21 cellular contexts compared by ENCODE assay signal in the genomic region with DNA sequence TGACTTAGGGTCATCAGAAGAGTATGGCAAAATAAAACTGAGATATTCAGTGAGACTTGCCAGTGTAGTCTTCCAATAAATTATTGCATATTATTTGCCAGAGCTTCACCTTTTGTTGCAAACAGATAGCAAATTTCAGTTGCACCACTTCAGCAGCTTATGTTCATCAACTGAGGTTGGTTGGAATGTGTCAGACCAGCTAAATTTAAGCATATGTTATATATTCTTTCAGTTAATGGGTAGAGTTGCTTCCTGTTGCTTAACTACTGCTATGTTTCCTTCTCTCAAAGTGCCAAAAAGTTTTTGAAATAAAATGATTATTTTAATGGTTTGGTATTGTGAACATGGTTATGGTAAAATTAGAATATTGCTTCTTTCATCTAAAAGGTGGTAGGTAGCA.
DNase-seq lines count a peak whose midpoint lies in the region; ATAC-seq, FAIRE-seq and TF ChIP-seq lines count a peak whose summit lies in the region.
"Had no signal": no experiment of that assay in that cellular context is flagged by ENCODE, and none has a peak within 500 bp of the region (broad histone marks: within the 10 kb centered on the region; RNA-seq: fewer than 3 reads in every experiment).

No MANE protein-coding gene starts in this region.

- H3K36me3 Mint-ChIP-seq in HFFc6 (ENCODE audit: low read depth), result no peaks in the 10 kb centered on the region

- no peaks in the 10 kb centered on the region for H3K4me1 Mint-ChIP-seq in HFFc6 (ENCODE audit: low read depth)

- no peak overlapping the region for H3K27ac Mint-ChIP-seq in HFFc6
- H3K27ac Mint-ChIP-seq: CD4-positive, CD25-positive, alpha-beta regulatory T cell; progenitor cell of endocrine pancreas had no signal

- DNase-seq in AG10803 (ENCODE audit: low read depth) (peak; percentile 12), NOMO-1 (lab: John Stamatoyannopoulos, UW; ENCODE audit: unreplicated experiment in 2 of 2) (peak; percentile 15 to 74), ecto neural progenitor cell (ENCODE audit: low spot score) (no peak), HFFc6 (no peak), RCC 7860 (ENCODE audit: low spot score) (no peak)
- DNase-seq: activated CD4-positive, alpha-beta T cell treated with anti-CD3 and anti-CD28 coated beads for 1 hour; activated naive CD4-positive, alpha-beta T cell treated with Interleukin-2 at 50 U/mL for 16 hours; activated T-cell treated with anti-CD3 and anti-CD28 coated beads, Interleukin-2, amount 50 U/mL, for 4 hours; CD4-positive, CD25-positive, alpha-beta regulatory T cell; Karpas-422; NCI-H1417; NCI-H524 treated with DMSO at 0.1 percent for 48 hours; SHP77 treated with DMSO at 0.1 percent for 48 hours; T-helper 1 cell; upper lobe of left lung had no signal

- ATAC-seq in GM19463 (IDR thresholded peaks at IDR 0.05; ENCODE audit: unreplicated experiment) (peak; percentile 46), HG03432 (IDR thresholded peaks at IDR 0.05; ENCODE audit: unreplicated experiment) (peak; percentile 53), GM18498 (IDR thresholded peaks at IDR 0.05; ENCODE audit: unreplicated experiment) (no peak)
- ATAC-seq: activated T-cell treated with anti-CD3 and anti-CD28 coated beads, Interleukin-2, amount 50 U/mL, for 4 hours had no signal

- H3K9me3 Mint-ChIP-seq in HFFc6, result no peaks in the 10 kb centered on the region
- H3K9me3 Mint-ChIP-seq: activated T-cell treated with anti-CD3 and anti-CD28 coated beads, Interleukin-2, amount 50 U/mL, for 4 hours; CD4-positive, CD25-positive, alpha-beta regulatory T cell had no signal

- H3K4me3 Mint-ChIP-seq in HFFc6, result no peak overlapping the region
- H3K4me3 Mint-ChIP-seq: activated T-cell treated with anti-CD3 and anti-CD28 coated beads, Interleukin-2, amount 50 U/mL, for 4 hours; CD4-positive, CD25-positive, alpha-beta regulatory T cell had no signal

- no peaks in the 10 kb centered on the region for H3K27me3 Mint-ChIP-seq in HFFc6 (ENCODE audit: insufficient read depth)
- H3K27me3 Mint-ChIP-seq: CD4-positive, CD25-positive, alpha-beta regulatory T cell; progenitor cell of endocrine pancreas had no signal

- H3K4me3 ChIP-seq in AG10803 (ENCODE audit: low read length), result no peak overlapping the region
- H3K4me3 ChIP-seq: cardiac muscle cell, upper lobe of left lung had no signal

- TF ChIP-seq CTCF in AG10803 (conservative IDR thresholded peaks at IDR 0.05; ENCODE audit: low read length) (no peak), HFFc6 (IDR thresholded peaks at IDR 0.05) (no peak)

- no peak for FAIRE-seq in RCC 7860 (lab: Jason Lieb, UNC)
- FAIRE-seq: H54 had no signal

Comparison
In these comparisons a context has a peak if more than half of its experiments do, and no peak if none do; other contexts are left out.
1. DNase-seq: peak in AG10803 (single experiment) and NOMO-1 (2 of 2); none in ecto neural progenitor cell (single experiment), HFFc6 (single experiment) and RCC 7860 (single experiment).